Comparison of ENCODE assay signal across 1 cellular context in the genomic region with DNA sequence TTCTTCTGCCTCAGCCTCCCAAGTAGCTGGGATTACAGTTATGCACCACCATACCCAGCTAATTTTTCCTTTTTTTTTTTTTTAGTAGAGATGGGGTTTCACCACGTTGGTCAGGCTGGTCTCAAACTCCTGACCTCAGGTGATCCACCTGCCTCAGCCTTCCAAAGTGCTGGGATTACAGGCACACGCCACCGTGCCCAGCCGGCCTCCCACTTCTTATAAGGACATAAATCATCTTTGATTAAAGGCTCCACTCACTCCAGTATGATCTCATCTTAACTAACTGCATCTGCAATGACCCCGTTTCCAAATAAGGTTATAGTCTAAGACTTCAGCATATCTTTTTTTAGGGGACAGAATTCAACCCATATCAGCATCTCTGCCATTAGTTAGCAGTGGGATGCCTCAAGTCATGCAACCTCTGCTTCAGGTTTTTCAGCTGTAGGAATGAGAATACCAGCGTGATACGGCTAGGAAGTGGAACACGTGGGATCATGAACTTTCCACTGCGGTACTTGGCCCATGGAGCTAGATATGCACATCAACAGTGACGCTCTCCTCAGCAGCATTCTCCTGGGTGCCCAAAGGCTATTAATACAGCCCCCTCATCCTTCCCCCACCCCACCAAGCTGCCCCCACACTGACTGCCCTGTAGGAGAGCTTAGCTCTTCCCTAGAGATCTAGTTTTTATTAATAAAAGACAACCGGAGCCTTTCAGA.
TF ChIP-seq lines count a peak whose summit lies in the region.

No MANE protein-coding gene starts in this region.

TF ChIP-seq in H1, 55 proteins besides CTCF, POLR2A, EP300 and RAD21:
- TF ChIP-seq JUN (IDR thresholded peaks at IDR 0.05; ENCODE audit: low read depth, low read length) (no peak), SAP30 (IDR thresholded peaks at IDR 0.05; ENCODE audit: insufficient read depth, insufficient replicate concordance, low read length) (no peak), HDAC2 (IDR thresholded peaks at IDR 0.05; ENCODE audit: borderline replicate concordance in 1 of 2, low read depth in 2 of 2, low read length in 2 of 2) (no peak), MAX (IDR thresholded peaks at IDR 0.05) (no peak), NRF1 (IDR thresholded peaks at IDR 0.05; ENCODE audit: low read depth, low read length) (no peak), BCL11A (IDR thresholded peaks at IDR 0.05; ENCODE audit: low read depth in 2 of 2, low read length in 2 of 2) (no peak), CTBP2 (IDR thresholded peaks at IDR 0.05; ENCODE audit: borderline replicate concordance, insufficient read depth, insufficient read length, low read length) (no peak), SIRT6 (IDR thresholded peaks at IDR 0.05; ENCODE audit: low read length) (no peak), SP4 (IDR thresholded peaks at IDR 0.05; ENCODE audit: low read length) (no peak), MAFK (IDR thresholded peaks at IDR 0.05; ENCODE audit: low read depth, low read length) (no peak), TEAD4 (IDR thresholded peaks at IDR 0.05; ENCODE audit: low read depth, low read length) (no peak), ZNF274 (IDR thresholded peaks at IDR 0.05; ENCODE audit: borderline replicate concordance, extremely low read depth, low read length) (no peak), KDM4A (IDR thresholded peaks at IDR 0.05; ENCODE audit: low read depth, low read length, severe bottlenecking) (no peak), CHD1 (IDR thresholded peaks at IDR 0.05; ENCODE audit: low read depth, low read length) (no peak), TAF1 (IDR thresholded peaks at IDR 0.05; ENCODE audit: low read depth, low read length) (no peak), RFX5 (IDR thresholded peaks at IDR 0.05; ENCODE audit: borderline replicate concordance, low read depth, low read length) (no peak), SP2 (IDR thresholded peaks at IDR 0.05; ENCODE audit: low read length) (no peak), BACH1 (IDR thresholded peaks at IDR 0.05; ENCODE audit: low read length) (no peak), CHD2 (IDR thresholded peaks at IDR 0.05; ENCODE audit: low read length) (no peak)
- TF ChIP-seq, protein P1, sequence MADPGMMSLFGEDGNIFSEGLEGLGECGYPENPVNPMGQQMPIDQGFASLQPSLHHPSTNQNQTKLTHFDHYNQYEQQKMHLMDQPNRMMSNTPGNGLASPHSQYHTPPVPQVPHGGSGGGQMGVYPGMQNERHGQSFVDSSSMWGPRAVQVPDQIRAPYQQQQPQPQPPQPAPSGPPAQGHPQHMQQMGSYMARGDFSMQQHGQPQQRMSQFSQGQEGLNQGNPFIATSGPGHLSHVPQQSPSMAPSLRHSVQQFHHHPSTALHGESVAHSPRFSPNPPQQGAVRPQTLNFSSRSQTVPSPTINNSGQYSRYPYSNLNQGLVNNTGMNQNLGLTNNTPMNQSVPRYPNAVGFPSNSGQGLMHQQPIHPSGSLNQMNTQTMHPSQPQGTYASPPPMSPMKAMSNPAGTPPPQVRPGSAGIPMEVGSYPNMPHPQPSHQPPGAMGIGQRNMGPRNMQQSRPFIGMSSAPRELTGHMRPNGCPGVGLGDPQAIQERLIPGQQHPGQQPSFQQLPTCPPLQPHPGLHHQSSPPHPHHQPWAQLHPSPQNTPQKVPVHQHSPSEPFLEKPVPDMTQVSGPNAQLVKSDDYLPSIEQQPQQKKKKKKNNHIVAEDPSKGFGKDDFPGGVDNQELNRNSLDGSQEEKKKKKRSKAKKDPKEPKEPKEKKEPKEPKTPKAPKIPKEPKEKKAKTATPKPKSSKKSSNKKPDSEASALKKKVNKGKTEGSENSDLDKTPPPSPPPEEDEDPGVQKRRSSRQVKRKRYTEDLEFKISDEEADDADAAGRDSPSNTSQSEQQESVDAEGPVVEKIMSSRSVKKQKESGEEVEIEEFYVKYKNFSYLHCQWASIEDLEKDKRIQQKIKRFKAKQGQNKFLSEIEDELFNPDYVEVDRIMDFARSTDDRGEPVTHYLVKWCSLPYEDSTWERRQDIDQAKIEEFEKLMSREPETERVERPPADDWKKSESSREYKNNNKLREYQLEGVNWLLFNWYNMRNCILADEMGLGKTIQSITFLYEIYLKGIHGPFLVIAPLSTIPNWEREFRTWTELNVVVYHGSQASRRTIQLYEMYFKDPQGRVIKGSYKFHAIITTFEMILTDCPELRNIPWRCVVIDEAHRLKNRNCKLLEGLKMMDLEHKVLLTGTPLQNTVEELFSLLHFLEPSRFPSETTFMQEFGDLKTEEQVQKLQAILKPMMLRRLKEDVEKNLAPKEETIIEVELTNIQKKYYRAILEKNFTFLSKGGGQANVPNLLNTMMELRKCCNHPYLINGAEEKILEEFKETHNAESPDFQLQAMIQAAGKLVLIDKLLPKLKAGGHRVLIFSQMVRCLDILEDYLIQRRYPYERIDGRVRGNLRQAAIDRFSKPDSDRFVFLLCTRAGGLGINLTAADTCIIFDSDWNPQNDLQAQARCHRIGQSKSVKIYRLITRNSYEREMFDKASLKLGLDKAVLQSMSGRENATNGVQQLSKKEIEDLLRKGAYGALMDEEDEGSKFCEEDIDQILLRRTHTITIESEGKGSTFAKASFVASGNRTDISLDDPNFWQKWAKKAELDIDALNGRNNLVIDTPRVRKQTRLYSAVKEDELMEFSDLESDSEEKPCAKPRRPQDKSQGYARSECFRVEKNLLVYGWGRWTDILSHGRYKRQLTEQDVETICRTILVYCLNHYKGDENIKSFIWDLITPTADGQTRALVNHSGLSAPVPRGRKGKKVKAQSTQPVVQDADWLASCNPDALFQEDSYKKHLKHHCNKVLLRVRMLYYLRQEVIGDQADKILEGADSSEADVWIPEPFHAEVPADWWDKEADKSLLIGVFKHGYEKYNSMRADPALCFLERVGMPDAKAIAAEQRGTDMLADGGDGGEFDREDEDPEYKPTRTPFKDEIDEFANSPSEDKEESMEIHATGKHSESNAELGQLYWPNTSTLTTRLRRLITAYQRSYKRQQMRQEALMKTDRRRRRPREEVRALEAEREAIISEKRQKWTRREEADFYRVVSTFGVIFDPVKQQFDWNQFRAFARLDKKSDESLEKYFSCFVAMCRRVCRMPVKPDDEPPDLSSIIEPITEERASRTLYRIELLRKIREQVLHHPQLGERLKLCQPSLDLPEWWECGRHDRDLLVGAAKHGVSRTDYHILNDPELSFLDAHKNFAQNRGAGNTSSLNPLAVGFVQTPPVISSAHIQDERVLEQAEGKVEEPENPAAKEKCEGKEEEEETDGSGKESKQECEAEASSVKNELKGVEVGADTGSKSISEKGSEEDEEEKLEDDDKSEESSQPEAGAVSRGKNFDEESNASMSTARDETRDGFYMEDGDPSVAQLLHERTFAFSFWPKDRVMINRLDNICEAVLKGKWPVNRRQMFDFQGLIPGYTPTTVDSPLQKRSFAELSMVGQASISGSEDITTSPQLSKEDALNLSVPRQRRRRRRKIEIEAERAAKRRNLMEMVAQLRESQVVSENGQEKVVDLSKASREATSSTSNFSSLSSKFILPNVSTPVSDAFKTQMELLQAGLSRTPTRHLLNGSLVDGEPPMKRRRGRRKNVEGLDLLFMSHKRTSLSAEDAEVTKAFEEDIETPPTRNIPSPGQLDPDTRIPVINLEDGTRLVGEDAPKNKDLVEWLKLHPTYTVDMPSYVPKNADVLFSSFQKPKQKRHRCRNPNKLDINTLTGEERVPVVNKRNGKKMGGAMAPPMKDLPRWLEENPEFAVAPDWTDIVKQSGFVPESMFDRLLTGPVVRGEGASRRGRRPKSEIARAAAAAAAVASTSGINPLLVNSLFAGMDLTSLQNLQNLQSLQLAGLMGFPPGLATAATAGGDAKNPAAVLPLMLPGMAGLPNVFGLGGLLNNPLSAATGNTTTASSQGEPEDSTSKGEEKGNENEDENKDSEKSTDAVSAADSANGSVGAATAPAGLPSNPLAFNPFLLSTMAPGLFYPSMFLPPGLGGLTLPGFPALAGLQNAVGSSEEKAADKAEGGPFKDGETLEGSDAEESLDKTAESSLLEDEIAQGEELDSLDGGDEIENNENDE (IDR thresholded peaks at IDR 0.05; ENCODE audit: insufficient replicate concordance, low read length): no peak
